In genomic region chr9:78239506-78239905, GRCh38 we compare ENCODE assay signal across 10 cellular contexts. TPM values are rescaled to one million over a fixed set of nuclear protein-coding genes. Genes with fewer than 3 reads are reported as not detected.
DNase-seq lines count a peak whose midpoint lies in the region; ATAC-seq lines count a peak whose summit lies in the region.
"Had no signal": no experiment of that assay in that cellular context is flagged by ENCODE, and none has a peak within 500 bp of the region (broad histone marks: within the 10 kb centered on the region; RNA-seq: fewer than 3 reads in every experiment).

No MANE protein-coding gene starts in this region.

- DNase-seq in ACHN: peak; percentile 51
- peak; percentile 52 for DNase-seq in HPDE6-E6E7 (ENCODE audit: extremely low spot score)
- DNase-seq in astrocyte of the hippocampus (ENCODE audit: low read depth, low spot score): peak; percentile 46
- DNase-seq in kidney tubule cell (ENCODE audit: low spot score): peak; percentile 67
- DNase-seq in AG20443 (ENCODE audit: low spot score): no peak
- no peak for DNase-seq in NCI-H774 (lab: John Stamatoyannopoulos, UW)
- no peak for DNase-seq in sciatic nerve (ENCODE audit: low spot score)
- DNase-seq: Caco-2, NCI-H2029 had no signal

- intact Hi-C loops in sciatic nerve (cut with DNase I): no loop called here

- ATAC-seq in HG02798 (IDR thresholded peaks at IDR 0.05; ENCODE audit: poor library complexity, unreplicated experiment) (no peak), sciatic nerve (no peak)

- in situ Hi-C loops in ACHN (cut with HindIII; ENCODE audit: low pct_ligation_motif_present, low pct_unique_long_range_greater_than_20kb, low sequenced_read_pairs): no loop called here

RNA-seq across cellular contexts. Expression of gene CEP78, which starts 3.6 kb away (rescaled TPM):
- total RNA-seq in sciatic nerve: 19.8 TPM

RNA-seq across cellular contexts. Expression of gene PSAT1, which starts 57.4 kb away (rescaled TPM):
- total RNA-seq in sciatic nerve: 17.0 TPM

Comparison
In these comparisons a context has a peak if more than half of its experiments do, and no peak if none do; other contexts are left out.
1. DNase-seq: peak in ACHN (single experiment), HPDE6-E6E7 (single experiment), astrocyte of the hippocampus (single experiment) and kidney tubule cell (single experiment); none in AG20443 (single experiment), NCI-H774 (single experiment) and sciatic nerve (single experiment).